In the genomic region with DNA sequence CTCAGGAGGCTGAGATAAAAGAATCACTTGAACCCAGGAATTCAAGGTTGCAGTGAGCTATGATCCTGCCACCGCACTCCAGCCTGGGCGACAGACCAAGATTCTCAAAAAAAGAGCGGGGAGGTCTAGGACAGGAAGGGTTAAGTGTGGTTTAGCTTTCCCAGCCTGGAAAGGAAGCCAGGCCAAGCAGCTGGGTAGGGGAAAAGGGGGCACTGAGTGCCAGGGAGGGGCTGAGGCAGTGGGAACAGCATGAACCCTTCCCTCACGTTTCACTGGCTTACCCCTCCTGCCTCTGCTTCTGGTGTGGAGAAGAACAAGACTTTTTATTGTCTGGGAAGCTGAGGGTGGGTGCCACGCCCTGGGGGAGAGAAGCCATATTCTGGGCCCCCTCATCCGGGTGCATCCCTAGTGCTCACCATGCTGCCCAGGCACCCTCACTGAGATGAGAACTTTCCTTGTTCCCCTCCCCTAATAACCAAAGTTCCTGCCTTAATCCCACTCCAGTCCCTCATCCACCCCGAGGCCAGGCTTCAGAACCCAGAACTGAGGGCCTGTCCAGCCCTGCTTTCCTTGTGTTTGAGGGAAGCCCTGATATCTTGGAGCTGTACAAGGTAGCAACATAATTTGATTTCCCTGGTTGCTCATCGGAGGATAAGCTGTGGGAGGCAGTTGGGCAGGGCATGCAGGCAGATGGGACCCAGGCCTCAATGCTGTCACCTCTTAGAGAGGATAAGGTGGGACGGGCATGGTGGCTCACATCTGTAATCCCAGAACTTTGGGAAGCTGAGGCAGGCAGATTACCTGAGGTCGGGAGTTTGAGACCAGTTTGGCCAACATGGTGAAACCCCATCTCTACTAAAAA, we compare ENCODE assay signal across 10 cellular contexts. TPM values are rescaled to one million over a fixed set of nuclear protein-coding genes. Genes with fewer than 3 reads are reported as not detected.
DNase-seq lines count a peak whose midpoint lies in the region; ATAC-seq, FAIRE-seq and TF ChIP-seq lines count a peak whose summit lies in the region.
"Had no signal": no experiment of that assay in that cellular context is flagged by ENCODE, and none has a peak within 500 bp of the region (broad histone marks: within the 10 kb centered on the region; RNA-seq: fewer than 3 reads in every experiment).

No MANE protein-coding gene starts in this region.

- H3K4me3 Mint-ChIP-seq in IgD-negative memory B cell (peak overlapping the region; percentile 2 to 52 (median 28)), astrocyte (ENCODE audit: unreplicated experiment) (peak overlapping the region; percentile 57), endodermal cell (no peak overlapping the region)
- H3K4me3 Mint-ChIP-seq: activated CD8-positive, alpha-beta memory T cell treated with anti-CD3 and anti-CD28 coated beads, Interleukin-2, amount 10 ng/mL, durations not matched to agents 7 days and 5 days had no signal

- WGBS in mesenchymal stem cell = 93% methylated on average over 7 of the region's 10 CpGs
- 88 to 90% methylated on average over 8 to 10 of the region's 10 CpGs for WGBS in endodermal cell (ENCODE audit: insufficient coverage in 1 of 2, insufficient read length in 1 of 2), 2 experiments

- H3K14ac ChIP-seq in mesenchymal stem cell (ENCODE audit: low read length in 2 of 2) = no peak overlapping the region

- H3K27ac ChIP-seq in astrocyte (ENCODE audit: low read depth, low read length) = no peak overlapping the region
- no peak overlapping the region for H3K27ac ChIP-seq in mesenchymal stem cell (ENCODE audit: low read length, poor library complexity, severe bottlenecking)
- peak overlapping the region; percentile 97 for H3K27ac ChIP-seq in substantia nigra (ENCODE audit: low read depth, low read length, poor library complexity, severe bottlenecking)
- no peak overlapping the region for H3K27ac ChIP-seq in endodermal cell (ENCODE audit: low read depth, low read length)

- peak overlapping the region in 1 of 2 experiments; percentile 76 for H3K18ac ChIP-seq in mesenchymal stem cell (ENCODE audit: low read depth in 1 of 2, low read length in 2 of 2)

- H3K36me3 ChIP-seq in astrocyte (ENCODE audit: insufficient read depth, low read length) (no peaks in the 10 kb centered on the region), mesenchymal stem cell (ENCODE audit: control insufficient read depth in 1 of 2, insufficient read depth in 2 of 2, low read depth in 1 of 2, low read length in 2 of 2) (peaks cover 0 to 6% of the 10 kb centered on the region in 2 experiments), endodermal cell (ENCODE audit: control insufficient read depth, insufficient read depth, low read length) (peaks cover 9% of the 10 kb centered on the region)

- H3K79me1 ChIP-seq in mesenchymal stem cell (replicated peaks; ENCODE audit: low read length, poor library complexity, severe bottlenecking) = peaks cover 8% of the 10 kb centered on the region

- peak overlapping the region in 1 of 2 experiments; percentile 63 for H3K23ac ChIP-seq in mesenchymal stem cell (ENCODE audit: low read length in 2 of 2)

- H3K36me3 Mint-ChIP-seq in IgD-negative memory B cell (no peaks in the 10 kb centered on the region), astrocyte (ENCODE audit: low read depth, unreplicated experiment) (peaks cover 3% of the 10 kb centered on the region), endodermal cell (ENCODE audit: low read depth) (peaks cover 8% of the 10 kb centered on the region)
- H3K36me3 Mint-ChIP-seq in activated naive CD4-positive, alpha-beta T cell treated with anti-CD3 and anti-CD28 coated beads, Interleukin-2, amount 50 U/mL, for 72 hours = peaks cover 16 to 20% of the 10 kb centered on the region in 2 donors
- H3K36me3 Mint-ChIP-seq: activated CD8-positive, alpha-beta memory T cell treated with anti-CD3 and anti-CD28 coated beads, Interleukin-2, amount 10 ng/mL, durations not matched to agents 7 days and 5 days had no signal

- peak overlapping the region; percentile 69 for H2AK5ac ChIP-seq in mesenchymal stem cell (ENCODE audit: low read length, severe bottlenecking)

- H3K4me1 ChIP-seq in astrocyte (ENCODE audit: insufficient read depth, low read length) (peaks cover 28% of the 10 kb centered on the region), mesenchymal stem cell (ENCODE audit: control insufficient read depth, insufficient read depth, low read depth, low read length) (peaks cover 27% of the 10 kb centered on the region), endodermal cell (ENCODE audit: control insufficient read depth, insufficient read depth, low read length) (peaks cover under 1% of the 10 kb centered on the region)

- no peak overlapping the region for H2BK120ac ChIP-seq in mesenchymal stem cell (ENCODE audit: low read depth, low read length)

- H4K20me1 ChIP-seq in astrocyte (ENCODE audit: insufficient read depth, low read length) = peaks cover 27% of the 10 kb centered on the region

- H3K27me3 ChIP-seq in astrocyte (ENCODE audit: insufficient read depth, low read length) (no peaks in the 10 kb centered on the region), mesenchymal stem cell (ENCODE audit: control insufficient read depth in 1 of 2, insufficient read depth in 1 of 2, low read length in 2 of 2) (no peaks in the 10 kb centered on the region), endodermal cell (ENCODE audit: control insufficient read depth, insufficient read depth, low read length, poor library complexity, severe bottlenecking) (no peaks in the 10 kb centered on the region)

- peaks cover 21% of the 10 kb centered on the region for H3K27me3 Mint-ChIP-seq in IgD-negative memory B cell
- no peaks in the 10 kb centered on the region for H3K27me3 Mint-ChIP-seq in astrocyte (ENCODE audit: low read depth, unreplicated experiment)
- peaks cover 18% of the 10 kb centered on the region for H3K27me3 Mint-ChIP-seq in endodermal cell (ENCODE audit: insufficient read depth)

- H2BK12ac ChIP-seq in mesenchymal stem cell (ENCODE audit: low read length in 2 of 2) = peak overlapping the region; percentile 86 to 89

- H2BK15ac ChIP-seq in mesenchymal stem cell (ENCODE audit: low read depth, poor library complexity, severe bottlenecking) = peak overlapping the region; percentile 68

- no peaks in the 10 kb centered on the region for H3K9me3 Mint-ChIP-seq in IgD-negative memory B cell
- H3K9me3 Mint-ChIP-seq in astrocyte (ENCODE audit: unreplicated experiment) = no peaks in the 10 kb centered on the region
- H3K9me3 Mint-ChIP-seq in activated naive CD4-positive, alpha-beta T cell treated with anti-CD3 and anti-CD28 coated beads, Interleukin-2, amount 50 U/mL, for 72 hours = no peaks in the 10 kb centered on the region
- no peaks in the 10 kb centered on the region for H3K9me3 Mint-ChIP-seq in endodermal cell

- no peaks in the 10 kb centered on the region for H3K9me3 ChIP-seq in astrocyte (ENCODE audit: insufficient read depth, low read depth, low read length)
- H3K9me3 ChIP-seq in mesenchymal stem cell (ENCODE audit: control insufficient read depth, low read length) = no peaks in the 10 kb centered on the region
- H3K9me3 ChIP-seq in endodermal cell (ENCODE audit: control insufficient read depth, low read length) = no peaks in the 10 kb centered on the region

- no peak for ATAC-seq in activated naive CD4-positive, alpha-beta T cell treated with anti-CD3 and anti-CD28 coated beads, Interleukin-2, amount 50 U/mL, for 72 hours
- ATAC-seq: activated CD8-positive, alpha-beta memory T cell treated with anti-CD3 and anti-CD28 coated beads, Interleukin-2, amount 10 ng/mL, durations not matched to agents 7 days and 5 days had no signal

- H3K27ac Mint-ChIP-seq in IgD-negative memory B cell = peak overlapping the region in 2 of 3 donors; percentile 11 to 46
- peak overlapping the region; percentile 47 for H3K27ac Mint-ChIP-seq in astrocyte (ENCODE audit: unreplicated experiment)
- H3K27ac Mint-ChIP-seq in activated naive CD4-positive, alpha-beta T cell treated with anti-CD3 and anti-CD28 coated beads, Interleukin-2, amount 50 U/mL, for 72 hours = no peak overlapping the region
- H3K27ac Mint-ChIP-seq in endodermal cell = no peak overlapping the region
- H3K27ac Mint-ChIP-seq: activated CD8-positive, alpha-beta memory T cell treated with anti-CD3 and anti-CD28 coated beads, Interleukin-2, amount 10 ng/mL, durations not matched to agents 7 days and 5 days had no signal

- H4K91ac ChIP-seq in mesenchymal stem cell (ENCODE audit: low read length) = peak overlapping the region; percentile 84

- FAIRE-seq in astrocyte (lab: Jason Lieb, UNC) = no peak
- FAIRE-seq: GM12891 had no signal

- H3K9ac ChIP-seq in astrocyte (ENCODE audit: low read length) (peak overlapping the region; percentile 15), mesenchymal stem cell (ENCODE audit: low read length) (peak overlapping the region; percentile 40), endodermal cell (ENCODE audit: extremely low read depth, low read length, poor library complexity, severe bottlenecking) (no peak overlapping the region)

- peak overlapping the region; percentile 39 for H4K8ac ChIP-seq in mesenchymal stem cell (ENCODE audit: low read length)

- no peak overlapping the region for H2AFZ ChIP-seq in astrocyte (ENCODE audit: low read depth, low read length)
- no peak overlapping the region for H2AFZ ChIP-seq in mesenchymal stem cell (ENCODE audit: low read depth, low read length)

- H3K4me3 ChIP-seq in astrocyte (ENCODE audit: insufficient read depth, low read depth, low read length) = no peak overlapping the region
- no peak overlapping the region for H3K4me3 ChIP-seq in mesenchymal stem cell (ENCODE audit: insufficient read depth in 1 of 2, low read depth in 1 of 2, low read length in 2 of 2)
- no peak overlapping the region for H3K4me3 ChIP-seq in endodermal cell (ENCODE audit: low read length)

- TF ChIP-seq CTCF in astrocyte (IDR thresholded peaks at IDR 0.05; ENCODE audit: insufficient read depth, low read depth, low read length) (no peak), endodermal cell (conservative IDR thresholded peaks at IDR 0.05) (no peak)

- H2BK5ac ChIP-seq in mesenchymal stem cell (ENCODE audit: low read depth, low read length, poor library complexity, severe bottlenecking) = no peak overlapping the region

- H3K4me2 ChIP-seq in astrocyte (ENCODE audit: low read length) (peak overlapping the region; percentile 2), mesenchymal stem cell (ENCODE audit: low read length, poor library complexity, severe bottlenecking) (no peak overlapping the region)

- H3K4me1 Mint-ChIP-seq in IgD-negative memory B cell (peaks cover 9 to 19% (median 14%) of the 10 kb centered on the region in 3 donors), astrocyte (ENCODE audit: low read depth, unreplicated experiment) (peaks cover 21% of the 10 kb centered on the region), endodermal cell (peaks cover 29% of the 10 kb centered on the region)

- DNase-seq in astrocyte (ENCODE audit: low read depth) (no peak), mesenchymal stem cell (no peak), substantia nigra (lab: John Stamatoyannopoulos, UW) (peak in 13 of 49 donors; percentile 9 to 71 (median 36)), endodermal cell (no peak), cerebellar cortex (ENCODE audit: low spot score) (no peak)
- DNase-seq in activated naive CD4-positive, alpha-beta T cell treated with anti-CD3 and anti-CD28 coated beads, Interleukin-2, amount 50 U/mL, for 72 hours (ENCODE audit: low spot score in 2 of 2) = no peak
- DNase-seq: activated CD8-positive, alpha-beta memory T cell treated with anti-CD3 and anti-CD28 coated beads, Interleukin-2, amount 10 ng/mL, durations not matched to agents 7 days and 5 days; NCI-H524 treated with DMSO at 0.1 percent for 48 hours had no signal

- peaks cover 30% of the 10 kb centered on the region for H3K79me2 ChIP-seq in astrocyte (ENCODE audit: insufficient read depth, low read length)

- peak overlapping the region; percentile 20 to 47 for H3K4ac ChIP-seq in mesenchymal stem cell (ENCODE audit: low read depth in 1 of 2, low read length in 2 of 2)

RNA-seq across cellular contexts. Expression of a gene that starts 2.0 kb away (rescaled TPM):
- 5.7 TPM for polyA plus RNA-seq in IgD-negative memory B cell
- total RNA-seq in astrocyte = 429 and 464 TPM in 2 replicates
- polyA plus RNA-seq in mesenchymal stem cell (2013, experiment 1 of 2) = 732 TPM
- polyA plus RNA-seq in mesenchymal stem cell (2013, experiment 2 of 2) = 747 TPM
- total RNA-seq in activated naive CD4-positive, alpha-beta T cell treated with anti-CD3 and anti-CD28 coated beads, Interleukin-2, amount 50 U/mL, for 72 hours = 100 to 1,000 TPM; 116 to 147 TPM
- total RNA-seq in endodermal cell = 10 to 100 TPM; 41.2 to 42.0 TPM
- polyA plus RNA-seq in endodermal cell (2013, experiment 1 of 2) = 46.3 TPM
- 45.5 TPM for polyA plus RNA-seq in endodermal cell (2013, experiment 2 of 2)

RNA-seq across cellular contexts. Expression of a gene that starts 30.2 kb away (rescaled TPM):
- polyA plus RNA-seq in IgD-negative memory B cell = 0.05 TPM
- total RNA-seq in astrocyte (32.9 and 37.6 TPM in 2 replicates), endodermal cell (10 to 100 TPM; 91.8 to 94.3 TPM)
- polyA plus RNA-seq in mesenchymal stem cell (2013, experiment 1 of 2) = 10.4 TPM
- polyA plus RNA-seq in mesenchymal stem cell (2013, experiment 2 of 2) = 10.7 TPM
- total RNA-seq in activated naive CD4-positive, alpha-beta T cell treated with anti-CD3 and anti-CD28 coated beads, Interleukin-2, amount 50 U/mL, for 72 hours = under 1 TPM; 0.16 to 0.49 TPM
- polyA plus RNA-seq in endodermal cell (2013, experiment 1 of 2) = 91.4 TPM
- 89.4 TPM for polyA plus RNA-seq in endodermal cell (2013, experiment 2 of 2)

RNA-seq across cellular contexts. Expression of a gene that starts 40.9 kb away (rescaled TPM):
- polyA plus RNA-seq in IgD-negative memory B cell = 11.0 TPM
- 0.66 and 1.1 TPM in 2 replicates for total RNA-seq in astrocyte
- 0.61 TPM for polyA plus RNA-seq in mesenchymal stem cell (2013, experiment 1 of 2)
- 0.40 TPM for polyA plus RNA-seq in mesenchymal stem cell (2013, experiment 2 of 2)
- 10 to 100 TPM; 10.5 to 36.2 TPM for total RNA-seq in activated naive CD4-positive, alpha-beta T cell treated with anti-CD3 and anti-CD28 coated beads, Interleukin-2, amount 50 U/mL, for 72 hours
- total RNA-seq in endodermal cell = 10 to 100 TPM in 1 of 2 donors, 1 to 10 TPM in 1; 6.4 to 10.3 TPM
- 5.0 TPM for polyA plus RNA-seq in endodermal cell (2013, experiment 1 of 2)
- 3.4 TPM for polyA plus RNA-seq in endodermal cell (2013, experiment 2 of 2)

RNA-seq across cellular contexts. Expression of a gene that starts 51.5 kb away (rescaled TPM):
- 2.9 TPM for polyA plus RNA-seq in IgD-negative memory B cell
- total RNA-seq in astrocyte (0.99 and 3.1 TPM in 2 replicates), endodermal cell (10 to 100 TPM; 82.0 to 84.4 TPM)
- not detected for polyA plus RNA-seq in mesenchymal stem cell (2013, experiment 1 of 2)
- polyA plus RNA-seq in mesenchymal stem cell (2013, experiment 2 of 2) = not detected
- under 1 TPM; 0.36 to 0.89 TPM for total RNA-seq in activated naive CD4-positive, alpha-beta T cell treated with anti-CD3 and anti-CD28 coated beads, Interleukin-2, amount 50 U/mL, for 72 hours
- 10.3 TPM for polyA plus RNA-seq in endodermal cell (2013, experiment 1 of 2)
- polyA plus RNA-seq in endodermal cell (2013, experiment 2 of 2) = 7.8 TPM
- total RNA-seq: activated CD8-positive, alpha-beta memory T cell treated with anti-CD3 and anti-CD28 coated beads, Interleukin-2, amount 10 ng/mL, durations not matched to agents 7 days and 5 days had no signal

RNA-seq across cellular contexts. Expression of a gene that starts 57.9 kb away (rescaled TPM):
- polyA plus RNA-seq in IgD-negative memory B cell = 159 TPM
- total RNA-seq in astrocyte (60.1 and 62.6 TPM in 2 replicates), endodermal cell (100 to 1,000 TPM in 1 of 2 donors, 10 to 100 TPM in 1; 84.4 to 101 TPM)
- 87.6 TPM for polyA plus RNA-seq in mesenchymal stem cell (2013, experiment 1 of 2)
- polyA plus RNA-seq in mesenchymal stem cell (2013, experiment 2 of 2) = 91.2 TPM
- total RNA-seq in activated naive CD4-positive, alpha-beta T cell treated with anti-CD3 and anti-CD28 coated beads, Interleukin-2, amount 50 U/mL, for 72 hours = 10 to 100 TPM; 36.0 to 51.7 TPM
- 74.4 TPM for polyA plus RNA-seq in endodermal cell (2013, experiment 1 of 2)
- 67.3 TPM for polyA plus RNA-seq in endodermal cell (2013, experiment 2 of 2)

Comparison
In these comparisons a context has a peak if more than half of its experiments do, and no peak if none do; other contexts are left out.
1. H3K27ac Mint-ChIP-seq: peak in IgD-negative memory B cell (2 of 3) and astrocyte (single experiment); none in activated naive CD4-positive, alpha-beta T cell treated with anti-CD3 and anti-CD28 coated beads, Interleukin-2, amount 50 U/mL, for 72 hours (0 of 2) and endodermal cell (single experiment).
2. RNA of a gene that starts 30.2 kb away (total RNA-seq): 91.8 to 94.3 TPM in endodermal cell and 32.9 to 37.6 TPM in astrocyte; 0.16 to 0.49 TPM in activated naive CD4-positive, alpha-beta T cell treated with anti-CD3 and anti-CD28 coated beads, Interleukin-2, amount 50 U/mL, for 72 hours; every median in the first group is over 10 times any median in the second.